22 cellular contexts compared by ENCODE assay signal in genomic region chr11:19512621-19513020, GRCh38.
"Had no signal": no experiment of that assay in that cellular context is flagged by ENCODE, and none has a peak within 500 bp of the region (broad histone marks: within the 10 kb centered on the region; RNA-seq: fewer than 3 reads in every experiment).

No MANE protein-coding gene starts in this region.

- H3K36me3 Mint-ChIP-seq: activated naive CD4-positive, alpha-beta T cell treated with anti-CD3 and anti-CD28 coated beads, Interleukin-2, amount 10 ng/mL, durations not matched to agents 7 days and 5 days; brain; immature natural killer cell; naive thymus-derived CD8-positive, alpha-beta T cell; type B pancreatic cell had no signal

- H3K4me3 ChIP-seq: hepatocyte, left lung, skin epidermis, vagina had no signal

- H3K4me3 Mint-ChIP-seq: activated B cell treated with CpG ODN at 0.5 μM for 24 hours; activated naive CD4-positive, alpha-beta T cell treated with anti-CD3 and anti-CD28 coated beads, Interleukin-2, amount 10 ng/mL, durations not matched to agents 7 days and 5 days; brain; dendritic cell treated with granulocyte-macrophage colony-stimulating factor and Interleukin-4, amounts not matched to agents 40 ng/mL and 50 ng/mL, for 4 days; immature natural killer cell; naive thymus-derived CD8-positive, alpha-beta T cell; stimulated activated naive CD8-positive, alpha-beta T cell treated with anti-CD3 and anti-CD28 coated beads, Interleukin-15, Interleukin-2, amounts not matched to agents 100 ng/mL and 50 ng/mL, for 24 hours; type B pancreatic cell had no signal

- H3K79me2 ChIP-seq: hepatocyte had no signal

- H2AFZ ChIP-seq: hepatocyte had no signal

- H3K4me1 ChIP-seq: left lung had no signal

- H3K27ac Mint-ChIP-seq: activated B cell treated with CpG ODN at 0.5 μM for 24 hours; activated naive CD4-positive, alpha-beta T cell treated with anti-CD3 and anti-CD28 coated beads, Interleukin-2, amount 10 ng/mL, durations not matched to agents 7 days and 5 days; dendritic cell treated with granulocyte-macrophage colony-stimulating factor and Interleukin-4, amounts not matched to agents 40 ng/mL and 50 ng/mL, for 4 days; immature natural killer cell; naive thymus-derived CD8-positive, alpha-beta T cell; progenitor cell of endocrine pancreas; stimulated activated naive CD8-positive, alpha-beta T cell treated with anti-CD3 and anti-CD28 coated beads, Interleukin-15, Interleukin-2, amounts not matched to agents 100 ng/mL and 50 ng/mL, for 24 hours; type B pancreatic cell had no signal

- H3K4me1 Mint-ChIP-seq: activated B cell treated with CpG ODN at 0.5 μM for 24 hours; activated naive CD4-positive, alpha-beta T cell treated with anti-CD3 and anti-CD28 coated beads, Interleukin-2, amount 10 ng/mL, durations not matched to agents 7 days and 5 days; immature natural killer cell had no signal

- H3K27me3 ChIP-seq: hepatocyte, left lung, vagina had no signal

- ATAC-seq: naive thymus-derived CD8-positive, alpha-beta T cell had no signal

- DNase-seq: activated B cell treated with CpG ODN at 0.5 μM for 24 hours; activated CD4-positive, alpha-beta T cell treated with anti-CD3 and anti-CD28 coated beads for 4 hours; activated CD4-positive, alpha-beta T cell treated with anti-CD3 and anti-CD28 coated beads, Interleukin-2, amount 50 U/mL, for 48 hours; activated CD8-positive, alpha-beta memory T cell treated with anti-CD3 and anti-CD28 coated beads, Interleukin-2, amount 50 U/mL, for 48 hours; activated naive CD4-positive, alpha-beta T cell treated with anti-CD3 and anti-CD28 coated beads, Interleukin-2, amount 10 ng/mL, durations not matched to agents 7 days and 5 days; activated T-cell treated with anti-CD3 and anti-CD28 coated beads, Interleukin-2, amount 50 U/mL, for 48 hours; anterior cingulate cortex; effector CD8-positive, alpha-beta T cell; erythroblast; glutamatergic neuron; immature natural killer cell; left lung; naive thymus-derived CD8-positive, alpha-beta T cell; stimulated activated CD4-positive, alpha-beta T cell treated with anti-CD3 and anti-CD28 coated beads, Interleukin-1b, Interleukin-23, amount 100 ng/mL, for 48 hours had no signal

- H3K9me3 ChIP-seq: left lung, vagina had no signal

- H3K9me3 Mint-ChIP-seq: activated B cell treated with CpG ODN at 0.5 μM for 24 hours; activated naive CD4-positive, alpha-beta T cell treated with anti-CD3 and anti-CD28 coated beads, Interleukin-2, amount 10 ng/mL, durations not matched to agents 7 days and 5 days; brain; dendritic cell treated with granulocyte-macrophage colony-stimulating factor and Interleukin-4, amounts not matched to agents 40 ng/mL and 50 ng/mL, for 4 days; immature natural killer cell; stimulated activated naive CD8-positive, alpha-beta T cell treated with anti-CD3 and anti-CD28 coated beads, Interleukin-15, Interleukin-2, amounts not matched to agents 100 ng/mL and 50 ng/mL, for 24 hours; type B pancreatic cell had no signal

- H3K27ac ChIP-seq: hepatocyte, left lung had no signal

- H3K36me3 ChIP-seq: left lung, vagina had no signal

- H3K4me2 ChIP-seq: hepatocyte had no signal
